ENCODE assay signal across 27 cellular contexts in genomic region chr17:58788199-58788598, GRCh38. TPM values are rescaled to one million over a fixed set of nuclear protein-coding genes. Genes with fewer than 3 reads are reported as not detected.
"Had no signal": no experiment of that assay in that cellular context is flagged by ENCODE, and none has a peak within 500 bp of the region (broad histone marks: within the 10 kb centered on the region; RNA-seq: fewer than 3 reads in every experiment).

No MANE protein-coding gene starts in this region.

- H3K4me3 ChIP-seq: colonic mucosa, gastrocnemius medialis, neural progenitor cell, prostate gland, right atrium auricular region, smooth muscle cell, suprapubic skin, transverse colon had no signal

- H3K36me3 ChIP-seq: colonic mucosa, gastrocnemius medialis, neural progenitor cell, prostate gland, right atrium auricular region, suprapubic skin, transverse colon had no signal

- ATAC-seq: esophagus mucosa; gastrocnemius medialis; naive thymus-derived CD4-positive, alpha-beta T cell; sciatic nerve; stimulated activated naive CD8-positive, alpha-beta T cell treated with anti-CD3 and anti-CD28 coated beads, Interleukin-15, amount 100 ng/mL, for 72 hours had no signal

- H3K27me3 ChIP-seq: colonic mucosa, gastrocnemius medialis, neural progenitor cell, right atrium auricular region, suprapubic skin had no signal

- DNase-seq: colonic mucosa; effector CD8-positive, alpha-beta T cell; endodermal cell; foreskin fibroblast; gastrocnemius medialis; head of caudate nucleus; mammary epithelial cell; mesendoderm; midbrain; naive thymus-derived CD4-positive, alpha-beta T cell; stimulated activated CD4-positive, alpha-beta T cell treated with anti-CD3 and anti-CD28 coated beads, Interleukin-12 subunit alpha, Interleukin-12 subunit beta, amount 100 ng/mL, for 4 hours; stimulated activated CD4-positive, alpha-beta T cell treated with anti-CD3 and anti-CD28 coated beads, Interleukin-1b, Interleukin-23, amount 100 ng/mL, for 48 hours; stimulated activated CD4-positive, alpha-beta T cell treated with anti-CD3 and anti-CD28 coated beads, Interleukin-4, amount 100 ng/mL, for 1 hour; stimulated activated CD8-positive, alpha-beta memory T cell treated with anti-CD3 and anti-CD28 coated beads, Interleukin-4, amount 100 ng/mL, for 48 hours; stimulated activated naive CD4-positive, alpha-beta T cell; stimulated activated naive CD8-positive, alpha-beta T cell treated with anti-CD3 and anti-CD28 coated beads, Interleukin-15, amount 100 ng/mL, for 72 hours; transverse colon had no signal

- H3K9me3 ChIP-seq: colonic mucosa, gastrocnemius medialis, prostate gland, right atrium auricular region, suprapubic skin, transverse colon had no signal

- FAIRE-seq: keratinocyte had no signal

- H3K4me2 ChIP-seq: neural progenitor cell had no signal

- H3K27ac ChIP-seq: colonic mucosa, epithelial cell of prostate, gastrocnemius medialis, neural progenitor cell, prostate gland, right atrium auricular region, suprapubic skin, transverse colon had no signal

- H3K4me1 ChIP-seq: colonic mucosa, gastrocnemius medialis, neural progenitor cell, prostate gland, suprapubic skin, transverse colon had no signal

RNA-seq across cellular contexts. Expression of gene PPM1E, which starts 32.5 kb away (rescaled TPM):
- total RNA-seq: glomerular endothelial cell had no signal
- polyA plus RNA-seq: keratinocyte; naive thymus-derived CD4-positive, alpha-beta T cell had no signal
